In the genomic region with DNA sequence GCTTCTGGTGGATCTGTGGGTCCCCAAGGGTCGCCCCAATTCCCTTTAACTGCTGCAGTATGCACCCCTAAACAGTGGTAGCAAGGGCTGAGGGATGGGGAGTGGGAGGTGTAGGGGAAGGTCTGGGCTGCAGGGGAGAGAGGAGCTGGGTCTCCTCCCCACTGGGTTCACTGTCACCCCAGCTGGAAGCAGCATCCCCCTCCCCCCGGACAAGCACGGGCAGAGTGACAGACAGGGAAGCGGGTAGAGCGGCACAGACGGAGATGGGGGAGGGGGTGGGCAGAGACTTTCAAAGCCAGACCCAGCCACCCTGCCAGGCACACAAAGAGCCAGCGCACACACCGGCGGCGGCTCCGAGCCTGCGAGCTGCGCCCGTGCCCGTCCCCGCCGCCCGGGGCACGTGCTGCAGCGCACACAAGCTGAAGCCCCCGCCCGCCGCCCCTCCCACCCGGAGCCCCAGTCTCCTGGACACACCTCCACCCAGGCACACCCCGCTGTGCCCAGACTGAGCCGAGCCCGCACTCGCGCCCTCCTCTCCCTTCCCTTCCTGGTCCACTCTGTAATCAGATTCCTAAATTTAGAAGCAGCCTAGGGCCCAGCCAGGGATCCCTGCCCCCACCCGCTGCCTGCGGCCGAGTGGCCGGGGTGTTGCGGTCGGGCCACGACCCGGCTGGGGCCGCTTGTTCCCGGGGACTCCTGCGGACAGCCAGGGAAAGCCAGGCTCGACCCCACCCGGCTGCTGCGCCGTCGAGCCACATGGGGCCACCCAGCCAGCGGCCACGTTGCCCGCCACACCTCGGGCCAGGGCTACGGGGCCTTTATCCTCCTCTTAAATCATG, we compare ENCODE assay signal across 1 cellular context.
A peak's percentile ranks its signal among the peaks of the same experiment; 100 is the strongest.
TF ChIP-seq lines count a peak whose summit lies in the region.

No MANE protein-coding gene starts in this region.

TF ChIP-seq in HEK293, 187 proteins besides CTCF, POLR2A, EP300 and RAD21 (continued from another document and continues in another):
- TF ChIP-seq, protein P1, sequence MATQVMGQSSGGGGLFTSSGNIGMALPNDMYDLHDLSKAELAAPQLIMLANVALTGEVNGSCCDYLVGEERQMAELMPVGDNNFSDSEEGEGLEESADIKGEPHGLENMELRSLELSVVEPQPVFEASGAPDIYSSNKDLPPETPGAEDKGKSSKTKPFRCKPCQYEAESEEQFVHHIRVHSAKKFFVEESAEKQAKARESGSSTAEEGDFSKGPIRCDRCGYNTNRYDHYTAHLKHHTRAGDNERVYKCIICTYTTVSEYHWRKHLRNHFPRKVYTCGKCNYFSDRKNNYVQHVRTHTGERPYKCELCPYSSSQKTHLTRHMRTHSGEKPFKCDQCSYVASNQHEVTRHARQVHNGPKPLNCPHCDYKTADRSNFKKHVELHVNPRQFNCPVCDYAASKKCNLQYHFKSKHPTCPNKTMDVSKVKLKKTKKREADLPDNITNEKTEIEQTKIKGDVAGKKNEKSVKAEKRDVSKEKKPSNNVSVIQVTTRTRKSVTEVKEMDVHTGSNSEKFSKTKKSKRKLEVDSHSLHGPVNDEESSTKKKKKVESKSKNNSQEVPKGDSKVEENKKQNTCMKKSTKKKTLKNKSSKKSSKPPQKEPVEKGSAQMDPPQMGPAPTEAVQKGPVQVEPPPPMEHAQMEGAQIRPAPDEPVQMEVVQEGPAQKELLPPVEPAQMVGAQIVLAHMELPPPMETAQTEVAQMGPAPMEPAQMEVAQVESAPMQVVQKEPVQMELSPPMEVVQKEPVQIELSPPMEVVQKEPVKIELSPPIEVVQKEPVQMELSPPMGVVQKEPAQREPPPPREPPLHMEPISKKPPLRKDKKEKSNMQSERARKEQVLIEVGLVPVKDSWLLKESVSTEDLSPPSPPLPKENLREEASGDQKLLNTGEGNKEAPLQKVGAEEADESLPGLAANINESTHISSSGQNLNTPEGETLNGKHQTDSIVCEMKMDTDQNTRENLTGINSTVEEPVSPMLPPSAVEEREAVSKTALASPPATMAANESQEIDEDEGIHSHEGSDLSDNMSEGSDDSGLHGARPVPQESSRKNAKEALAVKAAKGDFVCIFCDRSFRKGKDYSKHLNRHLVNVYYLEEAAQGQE (tag by site-specific recombination; IDR thresholded peaks at IDR 0.05) = no peak
- TF ChIP-seq KLF9 (tag by site-specific recombination; IDR thresholded peaks at IDR 0.05; ENCODE audit: low read depth) = peak; percentile 65
- TF ChIP-seq, protein P2, sequence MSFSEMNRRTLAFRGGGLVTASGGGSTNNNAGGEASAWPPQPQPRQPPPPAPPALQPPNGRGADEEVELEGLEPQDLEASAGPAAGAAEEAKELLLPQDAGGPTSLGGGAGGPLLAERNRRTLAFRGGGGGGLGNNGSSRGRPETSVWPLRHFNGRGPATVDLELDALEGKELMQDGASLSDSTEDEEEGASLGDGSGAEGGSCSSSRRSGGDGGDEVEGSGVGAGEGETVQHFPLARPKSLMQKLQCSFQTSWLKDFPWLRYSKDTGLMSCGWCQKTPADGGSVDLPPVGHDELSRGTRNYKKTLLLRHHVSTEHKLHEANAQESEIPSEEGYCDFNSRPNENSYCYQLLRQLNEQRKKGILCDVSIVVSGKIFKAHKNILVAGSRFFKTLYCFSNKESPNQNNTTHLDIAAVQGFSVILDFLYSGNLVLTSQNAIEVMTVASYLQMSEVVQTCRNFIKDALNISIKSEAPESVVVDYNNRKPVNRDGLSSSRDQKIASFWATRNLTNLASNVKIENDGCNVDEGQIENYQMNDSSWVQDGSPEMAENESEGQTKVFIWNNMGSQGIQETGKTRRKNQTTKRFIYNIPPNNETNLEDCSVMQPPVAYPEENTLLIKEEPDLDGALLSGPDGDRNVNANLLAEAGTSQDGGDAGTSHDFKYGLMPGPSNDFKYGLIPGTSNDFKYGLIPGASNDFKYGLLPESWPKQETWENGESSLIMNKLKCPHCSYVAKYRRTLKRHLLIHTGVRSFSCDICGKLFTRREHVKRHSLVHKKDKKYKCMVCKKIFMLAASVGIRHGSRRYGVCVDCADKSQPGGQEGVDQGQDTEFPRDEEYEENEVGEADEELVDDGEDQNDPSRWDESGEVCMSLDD (tag by site-specific recombination; IDR thresholded peaks at IDR 0.05) = peak; percentile 95
- TF ChIP-seq ZFP41 (tag by site-specific recombination; IDR thresholded peaks at IDR 0.05; ENCODE audit: borderline replicate concordance) = no peak
- TF ChIP-seq ZNF473 (tag by site-specific recombination; IDR thresholded peaks at IDR 0.05) = no peak
- TF ChIP-seq ZNF274 (IDR thresholded peaks at IDR 0.05; ENCODE audit: low read length) = no peak
- TF ChIP-seq ZNF274 (tag by site-specific recombination; IDR thresholded peaks at IDR 0.05; ENCODE audit: borderline replicate concordance) = no peak
- no peak for TF ChIP-seq ZNF248 (tag by site-specific recombination; IDR thresholded peaks at IDR 0.05)
- no peak for TF ChIP-seq ZNF621 (tag by site-specific recombination; IDR thresholded peaks at IDR 0.05)
- TF ChIP-seq, protein P3, sequence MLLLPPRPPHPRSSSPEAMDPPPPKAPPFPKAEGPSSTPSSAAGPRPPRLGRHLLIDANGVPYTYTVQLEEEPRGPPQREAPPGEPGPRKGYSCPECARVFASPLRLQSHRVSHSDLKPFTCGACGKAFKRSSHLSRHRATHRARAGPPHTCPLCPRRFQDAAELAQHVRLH (tag by site-specific recombination; IDR thresholded peaks at IDR 0.05) = no peak
- TF ChIP-seq SALL2 (tag by site-specific recombination; IDR thresholded peaks at IDR 0.05; ENCODE audit: borderline replicate concordance) = no peak
- TF ChIP-seq, protein P4, sequence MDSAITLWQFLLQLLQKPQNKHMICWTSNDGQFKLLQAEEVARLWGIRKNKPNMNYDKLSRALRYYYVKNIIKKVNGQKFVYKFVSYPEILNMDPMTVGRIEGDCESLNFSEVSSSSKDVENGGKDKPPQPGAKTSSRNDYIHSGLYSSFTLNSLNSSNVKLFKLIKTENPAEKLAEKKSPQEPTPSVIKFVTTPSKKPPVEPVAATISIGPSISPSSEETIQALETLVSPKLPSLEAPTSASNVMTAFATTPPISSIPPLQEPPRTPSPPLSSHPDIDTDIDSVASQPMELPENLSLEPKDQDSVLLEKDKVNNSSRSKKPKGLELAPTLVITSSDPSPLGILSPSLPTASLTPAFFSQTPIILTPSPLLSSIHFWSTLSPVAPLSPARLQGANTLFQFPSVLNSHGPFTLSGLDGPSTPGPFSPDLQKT (IDR thresholded peaks at IDR 0.05; ENCODE audit: borderline replicate concordance, low read depth, low read length) = no peak
- TF ChIP-seq, protein P5, sequence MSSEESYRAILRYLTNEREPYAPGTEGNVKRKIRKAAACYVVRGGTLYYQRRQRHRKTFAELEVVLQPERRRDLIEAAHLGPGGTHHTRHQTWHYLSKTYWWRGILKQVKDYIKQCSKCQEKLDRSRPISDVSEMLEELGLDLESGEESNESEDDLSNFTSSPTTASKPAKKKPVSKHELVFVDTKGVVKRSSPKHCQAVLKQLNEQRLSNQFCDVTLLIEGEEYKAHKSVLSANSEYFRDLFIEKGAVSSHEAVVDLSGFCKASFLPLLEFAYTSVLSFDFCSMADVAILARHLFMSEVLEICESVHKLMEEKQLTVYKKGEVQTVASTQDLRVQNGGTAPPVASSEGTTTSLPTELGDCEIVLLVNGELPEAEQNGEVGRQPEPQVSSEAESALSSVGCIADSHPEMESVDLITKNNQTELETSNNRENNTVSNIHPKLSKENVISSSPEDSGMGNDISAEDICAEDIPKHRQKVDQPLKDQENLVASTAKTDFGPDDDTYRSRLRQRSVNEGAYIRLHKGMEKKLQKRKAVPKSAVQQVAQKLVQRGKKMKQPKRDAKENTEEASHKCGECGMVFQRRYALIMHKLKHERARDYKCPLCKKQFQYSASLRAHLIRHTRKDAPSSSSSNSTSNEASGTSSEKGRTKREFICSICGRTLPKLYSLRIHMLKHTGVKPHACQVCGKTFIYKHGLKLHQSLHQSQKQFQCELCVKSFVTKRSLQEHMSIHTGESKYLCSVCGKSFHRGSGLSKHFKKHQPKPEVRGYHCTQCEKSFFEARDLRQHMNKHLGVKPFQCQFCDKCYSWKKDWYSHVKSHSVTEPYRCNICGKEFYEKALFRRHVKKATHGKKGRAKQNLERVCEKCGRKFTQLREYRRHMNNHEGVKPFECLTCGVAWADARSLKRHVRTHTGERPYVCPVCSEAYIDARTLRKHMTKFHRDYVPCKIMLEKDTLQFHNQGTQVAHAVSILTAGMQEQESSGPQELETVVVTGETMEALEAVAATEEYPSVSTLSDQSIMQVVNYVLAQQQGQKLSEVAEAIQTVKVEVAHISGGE (tag by site-specific recombination; conservative IDR thresholded peaks at IDR 0.05; ENCODE audit: low read depth) = no peak
- TF ChIP-seq ZFHX2 (tag by site-specific recombination; conservative IDR thresholded peaks at IDR 0.05) = 0 out of 2 replicates have a peak, but pooled peaks have one; percentile 12
- no peak for TF ChIP-seq ZNF114 (tag by site-specific recombination; IDR thresholded peaks at IDR 0.05)
- TF ChIP-seq EGR2 (tag by site-specific recombination; IDR thresholded peaks at IDR 0.05; ENCODE audit: low read depth) = no peak
- TF ChIP-seq ZNF423 (tag by site-specific recombination; IDR thresholded peaks at IDR 0.05) = no peak
- TF ChIP-seq ZFP69B (tag by site-specific recombination; IDR thresholded peaks at IDR 0.05) = no peak
- TF ChIP-seq ZNF555 (tag by site-specific recombination; conservative IDR thresholded peaks at IDR 0.05) = no peak
- peak; percentile 57; the same call in 1 of the 2 replicates for TF ChIP-seq ZBTB20 (tag by site-specific recombination; IDR thresholded peaks at IDR 0.05)
- TF ChIP-seq, protein P6, sequence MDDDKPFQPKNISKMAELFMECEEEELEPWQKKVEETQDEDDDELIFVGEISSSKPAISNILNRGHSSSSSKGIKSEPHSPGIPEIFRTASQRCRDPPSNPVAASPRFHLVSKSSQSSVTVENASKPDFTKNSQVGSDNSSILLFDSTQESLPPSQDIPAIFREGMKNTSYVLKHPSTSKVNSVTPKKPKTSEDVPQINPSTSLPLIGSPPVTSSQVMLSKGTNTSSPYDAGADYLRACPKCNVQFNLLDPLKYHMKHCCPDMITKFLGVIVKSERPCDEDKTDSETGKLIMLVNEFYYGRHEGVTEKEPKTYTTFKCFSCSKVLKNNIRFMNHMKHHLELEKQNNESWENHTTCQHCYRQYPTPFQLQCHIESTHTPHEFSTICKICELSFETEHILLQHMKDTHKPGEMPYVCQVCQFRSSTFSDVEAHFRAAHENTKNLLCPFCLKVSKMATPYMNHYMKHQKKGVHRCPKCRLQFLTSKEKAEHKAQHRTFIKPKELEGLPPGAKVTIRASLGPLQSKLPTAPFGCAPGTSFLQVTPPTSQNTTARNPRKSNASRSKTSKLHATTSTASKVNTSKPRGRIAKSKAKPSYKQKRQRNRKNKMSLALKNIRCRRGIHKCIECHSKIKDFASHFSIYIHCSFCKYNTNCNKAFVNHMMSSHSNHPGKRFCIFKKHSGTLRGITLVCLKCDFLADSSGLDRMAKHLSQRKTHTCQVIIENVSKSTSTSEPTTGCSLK (tag by site-specific recombination; IDR thresholded peaks at IDR 0.05) = no peak
- TF ChIP-seq ZNF214 (tag by site-specific recombination; IDR thresholded peaks at IDR 0.05; ENCODE audit: borderline replicate concordance) = no peak
- TF ChIP-seq ZNF266 (tag by site-specific recombination; IDR thresholded peaks at IDR 0.05; ENCODE audit: low read depth) = no peak
- TF ChIP-seq, protein P7, sequence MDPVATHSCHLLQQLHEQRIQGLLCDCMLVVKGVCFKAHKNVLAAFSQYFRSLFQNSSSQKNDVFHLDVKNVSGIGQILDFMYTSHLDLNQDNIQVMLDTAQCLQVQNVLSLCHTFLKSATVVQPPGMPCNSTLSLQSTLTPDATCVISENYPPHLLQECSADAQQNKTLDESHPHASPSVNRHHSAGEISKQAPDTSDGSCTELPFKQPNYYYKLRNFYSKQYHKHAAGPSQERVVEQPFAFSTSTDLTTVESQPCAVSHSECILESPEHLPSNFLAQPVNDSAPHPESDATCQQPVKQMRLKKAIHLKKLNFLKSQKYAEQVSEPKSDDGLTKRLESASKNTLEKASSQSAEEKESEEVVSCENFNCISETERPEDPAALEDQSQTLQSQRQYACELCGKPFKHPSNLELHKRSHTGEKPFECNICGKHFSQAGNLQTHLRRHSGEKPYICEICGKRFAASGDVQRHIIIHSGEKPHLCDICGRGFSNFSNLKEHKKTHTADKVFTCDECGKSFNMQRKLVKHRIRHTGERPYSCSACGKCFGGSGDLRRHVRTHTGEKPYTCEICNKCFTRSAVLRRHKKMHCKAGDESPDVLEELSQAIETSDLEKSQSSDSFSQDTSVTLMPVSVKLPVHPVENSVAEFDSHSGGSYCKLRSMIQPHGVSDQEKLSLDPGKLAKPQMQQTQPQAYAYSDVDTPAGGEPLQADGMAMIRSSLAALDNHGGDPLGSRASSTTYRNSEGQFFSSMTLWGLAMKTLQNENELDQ (tag by site-specific recombination; IDR thresholded peaks at IDR 0.05; ENCODE audit: low read depth) = no peak
- no peak for TF ChIP-seq ZNF585B (tag by site-specific recombination; IDR thresholded peaks at IDR 0.05)
- TF ChIP-seq ZNF529 (tag by site-specific recombination; IDR thresholded peaks at IDR 0.05; ENCODE audit: insufficient replicate concordance) = no peak
- TF ChIP-seq, protein P8, sequence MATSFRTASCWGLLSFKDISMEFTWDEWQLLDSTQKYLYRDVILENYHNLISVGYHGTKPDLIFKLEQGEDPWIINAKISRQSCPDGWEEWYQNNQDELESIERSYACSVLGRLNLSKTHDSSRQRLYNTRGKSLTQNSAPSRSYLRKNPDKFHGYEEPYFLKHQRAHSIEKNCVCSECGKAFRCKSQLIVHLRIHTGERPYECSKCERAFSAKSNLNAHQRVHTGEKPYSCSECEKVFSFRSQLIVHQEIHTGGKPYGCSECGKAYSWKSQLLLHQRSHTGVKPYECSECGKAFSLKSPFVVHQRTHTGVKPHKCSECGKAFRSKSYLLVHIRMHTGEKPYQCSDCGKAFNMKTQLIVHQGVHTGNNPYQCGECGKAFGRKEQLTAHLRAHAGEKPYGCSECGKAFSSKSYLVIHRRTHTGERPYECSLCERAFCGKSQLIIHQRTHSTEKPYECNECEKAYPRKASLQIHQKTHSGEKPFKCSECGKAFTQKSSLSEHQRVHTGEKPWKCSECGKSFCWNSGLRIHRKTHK (tag by site-specific recombination; IDR thresholded peaks at IDR 0.05) = no peak
- TF ChIP-seq ZNF837 (tag by site-specific recombination; IDR thresholded peaks at IDR 0.05) = no peak
- no peak for TF ChIP-seq ZBTB21 (tag by site-specific recombination; IDR thresholded peaks at IDR 0.05)
- TF ChIP-seq, protein P9, sequence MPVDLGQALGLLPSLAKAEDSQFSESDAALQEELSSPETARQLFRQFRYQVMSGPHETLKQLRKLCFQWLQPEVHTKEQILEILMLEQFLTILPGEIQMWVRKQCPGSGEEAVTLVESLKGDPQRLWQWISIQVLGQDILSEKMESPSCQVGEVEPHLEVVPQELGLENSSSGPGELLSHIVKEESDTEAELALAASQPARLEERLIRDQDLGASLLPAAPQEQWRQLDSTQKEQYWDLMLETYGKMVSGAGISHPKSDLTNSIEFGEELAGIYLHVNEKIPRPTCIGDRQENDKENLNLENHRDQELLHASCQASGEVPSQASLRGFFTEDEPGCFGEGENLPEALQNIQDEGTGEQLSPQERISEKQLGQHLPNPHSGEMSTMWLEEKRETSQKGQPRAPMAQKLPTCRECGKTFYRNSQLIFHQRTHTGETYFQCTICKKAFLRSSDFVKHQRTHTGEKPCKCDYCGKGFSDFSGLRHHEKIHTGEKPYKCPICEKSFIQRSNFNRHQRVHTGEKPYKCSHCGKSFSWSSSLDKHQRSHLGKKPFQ (tag by site-specific recombination; IDR thresholded peaks at IDR 0.05) = no peak
